ENCODE assay signal across 24 cellular contexts in the genomic region with DNA sequence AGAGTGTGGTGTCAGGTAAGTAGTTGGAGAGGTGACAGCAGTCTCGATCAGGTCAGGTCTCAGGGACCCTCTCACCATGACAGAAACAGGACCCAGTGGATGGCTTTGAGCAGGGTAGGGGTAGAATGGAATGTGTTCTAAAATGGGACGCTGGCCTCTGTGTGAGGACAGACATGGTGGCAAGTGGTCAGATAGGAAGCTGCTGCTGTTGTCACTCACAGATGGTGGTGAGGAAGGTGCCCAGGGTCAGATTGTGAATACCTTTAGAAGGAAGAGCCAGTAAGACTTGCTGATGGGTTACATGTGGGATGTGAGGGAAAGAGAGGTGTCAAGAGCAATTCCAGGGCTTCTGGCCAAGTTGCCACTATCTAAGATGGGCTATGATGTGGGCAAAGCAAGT.
"Had no signal": no experiment of that assay in that cellular context is flagged by ENCODE, and none has a peak within 500 bp of the region (broad histone marks: within the 10 kb centered on the region; RNA-seq: fewer than 3 reads in every experiment).

No MANE protein-coding gene starts in this region.

- H3K27me3 Mint-ChIP-seq: IgD-negative memory B cell had no signal

- H3K36me3 ChIP-seq: SJCRH30 had no signal

- H3K4me3 Mint-ChIP-seq: IgD-negative memory B cell had no signal

- H3K27ac Mint-ChIP-seq: IgD-negative memory B cell had no signal

- ATAC-seq: K562, SK-N-SH treated with all-trans-retinoic acid at 6 μM for 48 hours had no signal

- H3K4me2 ChIP-seq: KMS-11 had no signal

- H3K27ac ChIP-seq: HL-60, KMS-11, SJCRH30 had no signal

- H3K9ac ChIP-seq: KMS-11 had no signal

- H3K4me1 ChIP-seq: SJCRH30 had no signal

- H3K9me3 ChIP-seq: SJCRH30 had no signal

- DNase-seq: Kasumi-1, MM.1S, NCI-H1105, NCI-H1417, NCI-H146, NCI-H1694 treated with DMSO at 0.1 percent for 48 hours, NCI-H1930, NCI-H2081, NCI-H2107, NCI-H2171, NCI-H226, NCI-H446, NCI-H510A, NCI-H524 treated with DMSO at 0.1 percent for 48 hours, NCI-H69, NCI-H774, RPMI8226, SHP77 treated with DMSO at 0.1 percent for 48 hours, SJCRH30 had no signal

- H3K27me3 ChIP-seq: SJCRH30 had no signal

- H3K4me3 ChIP-seq: K562, SJCRH30 had no signal
